1 cellular context compared by ENCODE assay signal in the genomic region with DNA sequence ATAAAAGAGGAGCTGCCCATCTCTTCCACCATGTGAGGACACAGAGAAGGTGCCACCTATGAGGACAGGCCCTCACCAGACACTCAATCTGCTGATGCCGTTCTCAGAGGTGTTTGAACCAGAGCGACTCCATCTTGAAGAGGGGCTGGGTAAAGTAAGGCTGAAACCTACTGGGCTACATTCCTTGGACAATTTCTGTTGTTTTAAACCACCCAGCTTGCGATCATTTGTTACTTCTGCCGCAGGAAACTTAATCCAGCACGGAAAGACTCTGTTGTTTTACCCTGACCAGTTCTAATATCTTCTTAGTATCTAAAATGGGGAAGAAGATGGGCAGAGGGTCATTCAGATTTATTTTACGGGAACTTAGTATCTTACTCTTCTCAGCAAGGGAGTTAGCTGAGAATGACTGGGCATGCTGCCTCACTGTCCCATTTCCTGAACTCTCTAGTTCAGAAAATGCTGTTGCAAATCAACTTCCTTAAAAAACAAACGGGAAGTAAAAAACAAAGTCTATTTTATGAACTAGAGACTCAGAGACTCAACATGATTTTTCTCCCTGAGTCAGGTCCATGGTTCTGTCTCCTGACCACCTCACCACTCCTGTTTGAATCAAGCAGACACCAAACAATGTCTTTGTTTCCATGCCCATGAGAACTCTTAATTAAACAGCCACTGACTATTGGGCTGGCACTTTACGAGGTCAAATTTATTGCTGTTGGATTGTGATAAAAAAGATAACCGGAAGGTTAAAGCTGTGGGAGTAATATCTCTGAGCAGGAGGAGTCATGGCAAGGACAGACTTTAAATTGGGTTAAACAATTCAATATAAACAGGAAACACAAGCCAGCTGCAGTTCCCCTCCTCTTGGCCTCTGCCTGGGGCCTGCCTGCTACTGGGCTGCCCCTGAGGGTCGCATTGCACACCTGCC.
TF ChIP-seq lines count a peak whose summit lies in the region.

No MANE protein-coding gene starts in this region.

TF ChIP-seq in WTC11, 78 proteins besides CTCF, POLR2A, EP300 and RAD21 (continued from another document):
- TF ChIP-seq NFE2L1 (CRISPR knock-in tag; IDR thresholded peaks at IDR 0.05) (no peak), AFF4 (CRISPR knock-in tag; IDR thresholded peaks at IDR 0.05; ENCODE audit: borderline replicate concordance) (no peak), FOXP1 (CRISPR knock-in tag; IDR thresholded peaks at IDR 0.05; ENCODE audit: borderline replicate concordance) (no peak), SOX15 (CRISPR knock-in tag; IDR thresholded peaks at IDR 0.05) (no peak), IRF2 (CRISPR knock-in tag; IDR thresholded peaks at IDR 0.05; ENCODE audit: borderline replicate concordance, low read depth) (no peak), RORB (CRISPR knock-in tag; IDR thresholded peaks at IDR 0.05) (no peak), ZNF232 (CRISPR knock-in tag; IDR thresholded peaks at IDR 0.05) (no peak), PRDM15 (CRISPR knock-in tag; IDR thresholded peaks at IDR 0.05) (no peak), ZNF281 (CRISPR knock-in tag; IDR thresholded peaks at IDR 0.05) (no peak), STAT6 (CRISPR knock-in tag; conservative IDR thresholded peaks at IDR 0.05; ENCODE audit: low read depth) (no peak)
- TF ChIP-seq, protein P1, sequence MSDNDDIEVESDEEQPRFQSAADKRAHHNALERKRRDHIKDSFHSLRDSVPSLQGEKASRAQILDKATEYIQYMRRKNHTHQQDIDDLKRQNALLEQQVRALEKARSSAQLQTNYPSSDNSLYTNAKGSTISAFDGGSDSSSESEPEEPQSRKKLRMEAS (CRISPR knock-in tag; IDR thresholded peaks at IDR 0.05): no peak
